In the genomic region with DNA sequence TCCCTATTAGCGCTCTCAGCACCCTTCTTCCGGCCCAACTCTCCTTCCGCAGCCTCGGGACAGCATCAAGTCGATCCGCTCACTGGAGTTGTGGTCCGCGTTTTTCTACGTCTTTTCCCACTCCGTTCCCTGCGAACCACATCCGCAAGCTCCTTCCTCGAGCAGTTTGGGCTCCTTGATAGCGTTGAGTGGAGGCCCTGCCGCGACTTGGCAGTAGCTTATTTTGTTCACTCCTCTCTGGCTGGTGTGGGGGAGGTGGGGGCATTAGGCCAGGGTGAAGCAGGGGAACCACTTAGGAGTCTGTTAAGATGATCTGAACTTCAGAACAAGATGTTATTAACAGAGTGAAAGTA, we compare ENCODE assay signal across 7 cellular contexts. TPM values are rescaled to one million over a fixed set of nuclear protein-coding genes. Genes with fewer than 3 reads are reported as not detected.
DNase-seq lines count a peak whose midpoint lies in the region; ATAC-seq and TF ChIP-seq lines count a peak whose summit lies in the region.
"Not testable (repeated sequence)": the region's sequence is repeated elsewhere in the genome, so short reads cannot be mapped to it uniquely, and the experiment has no call there.

No MANE protein-coding gene starts in this region.

- TF ChIP-seq CTCF in activated CD8-positive, alpha-beta T cell treated with anti-CD3 and anti-CD28 coated beads for 36 hours (IDR thresholded peaks at IDR 0.05): not testable (repeated sequence)

- not testable (repeated sequence) for DNase-seq in activated CD8-positive, alpha-beta T cell treated with anti-CD3 and anti-CD28 coated beads for 36 hours; Right ventricle myocardium superior; naive thymus-derived CD4-positive, alpha-beta T cell

- not testable (repeated sequence) for H3K4me1 Mint-ChIP-seq in activated CD8-positive, alpha-beta T cell treated with anti-CD3 and anti-CD28 coated beads for 36 hours (ENCODE audit: low read depth); naive thymus-derived CD4-positive, alpha-beta T cell

- not testable (repeated sequence) for H3K9me3 Mint-ChIP-seq in activated CD8-positive, alpha-beta T cell treated with anti-CD3 and anti-CD28 coated beads for 36 hours; naive thymus-derived CD4-positive, alpha-beta T cell

- POLR2A ChIA-PET in activated CD8-positive, alpha-beta T cell treated with anti-CD3 and anti-CD28 coated beads for 36 hours (lab: Charles Lee); naive thymus-derived CD4-positive, alpha-beta T cell (lab: Charles Lee): not testable (repeated sequence)

- not testable (repeated sequence) for H3K4me1 ChIP-seq in naive thymus-derived CD4-positive, alpha-beta T cell (ENCODE audit: control insufficient read depth in 2 of 2, insufficient read depth in 2 of 2, low read length in 2 of 2)

- H3K36me3 Mint-ChIP-seq in activated CD8-positive, alpha-beta T cell treated with anti-CD3 and anti-CD28 coated beads for 36 hours (ENCODE audit: low read depth); naive thymus-derived CD4-positive, alpha-beta T cell: not testable (repeated sequence)

- H3K9me3 ChIP-seq in naive thymus-derived CD4-positive, alpha-beta T cell (ENCODE audit: control insufficient read depth in 2 of 3, low read length in 3 of 3): not testable (repeated sequence)

- not testable (repeated sequence) for H3K27me3 ChIP-seq in naive thymus-derived CD4-positive, alpha-beta T cell (ENCODE audit: control insufficient read depth in 2 of 2, insufficient read depth in 2 of 2, low read length in 2 of 2)

- not testable (repeated sequence) for H3K27me3 Mint-ChIP-seq in activated CD8-positive, alpha-beta T cell treated with anti-CD3 and anti-CD28 coated beads for 36 hours; naive thymus-derived CD4-positive, alpha-beta T cell

- not testable (repeated sequence) for H3K36me3 ChIP-seq in naive thymus-derived CD4-positive, alpha-beta T cell (ENCODE audit: control insufficient read depth in 2 of 3, insufficient read depth in 3 of 3, low read length in 3 of 3)

- not testable (repeated sequence) for H3K4me3 Mint-ChIP-seq in activated CD8-positive, alpha-beta T cell treated with anti-CD3 and anti-CD28 coated beads for 36 hours; naive thymus-derived CD4-positive, alpha-beta T cell

- not testable (repeated sequence) for H3K27ac ChIP-seq in naive thymus-derived CD4-positive, alpha-beta T cell (ENCODE audit: low read depth, low read length)

- CTCF ChIA-PET in activated CD8-positive, alpha-beta T cell treated with anti-CD3 and anti-CD28 coated beads for 36 hours (lab: Charles Lee); naive thymus-derived CD4-positive, alpha-beta T cell (lab: Charles Lee): not testable (repeated sequence)

- not testable (repeated sequence) for H3K4me3 ChIP-seq in naive thymus-derived CD4-positive, alpha-beta T cell (ENCODE audit: low read length)

- intact Hi-C loops in activated CD8-positive, alpha-beta T cell treated with anti-CD3 and anti-CD28 coated beads for 36 hours (cut with micrococcal nuclease); Right ventricle myocardium superior (cut with DNase I); naive thymus-derived CD4-positive, alpha-beta T cell (cut with micrococcal nuclease): not testable (repeated sequence)

- not testable (repeated sequence) for H3K27ac Mint-ChIP-seq in activated CD8-positive, alpha-beta T cell treated with anti-CD3 and anti-CD28 coated beads for 36 hours; naive thymus-derived CD4-positive, alpha-beta T cell

- ATAC-seq in GM18868 (IDR thresholded peaks at IDR 0.05; ENCODE audit: unreplicated experiment): peak; percentile 33
- ATAC-seq in GM21367 (IDR thresholded peaks at IDR 0.05; ENCODE audit: unreplicated experiment): peak; percentile 44
- peak; percentile 32 for ATAC-seq in HG02943 (IDR thresholded peaks at IDR 0.05; ENCODE audit: low read depth, unreplicated experiment)
- peak; percentile 27 for ATAC-seq in HG03521 (IDR thresholded peaks at IDR 0.05; ENCODE audit: unreplicated experiment)
- peak; percentile 59 for ATAC-seq in activated CD8-positive, alpha-beta T cell treated with anti-CD3 and anti-CD28 coated beads for 36 hours
- peak; percentile 44 for ATAC-seq in Right ventricle myocardium superior (ENCODE audit: poor library complexity)
- peak; percentile 54 for ATAC-seq in naive thymus-derived CD4-positive, alpha-beta T cell

RNA-seq across cellular contexts. Expression of gene SMN2, which starts 0.3 kb away (rescaled TPM):
- total RNA-seq in activated CD8-positive, alpha-beta T cell treated with anti-CD3 and anti-CD28 coated beads for 36 hours: 100 to 1,000 TPM in 1 of 2 experiments, 10 to 100 TPM in 1; 99.8 to 100 TPM
- total RNA-seq in Right ventricle myocardium superior: 28.6 TPM
- total RNA-seq in naive thymus-derived CD4-positive, alpha-beta T cell: 100 to 1,000 TPM in 2 of 5 experiments, 10 to 100 TPM in 3; 38.6 to 147 (median 72.0) TPM
- 10 to 100 TPM; 55.2 to 66.0 TPM for polyA plus RNA-seq in naive thymus-derived CD4-positive, alpha-beta T cell

RNA-seq across cellular contexts. Expression of gene SERF1B, which starts 24.7 kb away (rescaled TPM):
- total RNA-seq in activated CD8-positive, alpha-beta T cell treated with anti-CD3 and anti-CD28 coated beads for 36 hours: 10 to 100 TPM in 1 of 2 experiments, 1 to 10 TPM in 1; 7.7 to 11.9 TPM
- 28.5 TPM for total RNA-seq in Right ventricle myocardium superior
- 10 to 100 TPM; 10.8 to 61.0 (median 23.8) TPM for total RNA-seq in naive thymus-derived CD4-positive, alpha-beta T cell
- polyA plus RNA-seq in naive thymus-derived CD4-positive, alpha-beta T cell: 10 to 100 TPM; 23.8 to 39.1 TPM
